ENCODE assay signal across 8 cellular contexts in the genomic region with DNA sequence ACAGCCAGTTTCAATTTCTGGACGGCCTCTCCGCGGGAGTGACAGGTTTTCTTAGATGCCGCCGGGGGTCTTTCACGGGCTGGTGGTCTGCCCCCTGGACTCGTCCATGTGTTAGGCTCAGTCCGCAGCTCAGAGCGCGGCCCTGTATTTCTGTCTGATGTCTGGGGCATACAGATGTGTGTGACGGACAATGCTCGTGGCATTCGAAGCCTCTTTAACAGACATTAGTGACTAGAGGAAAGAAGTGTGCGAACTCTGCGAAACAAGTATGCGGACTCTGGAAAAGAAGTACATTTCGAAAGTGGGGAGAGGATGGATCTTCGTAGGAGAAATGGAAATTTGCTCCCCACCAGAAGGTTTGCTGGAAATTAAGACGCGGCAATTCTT. TPM values are rescaled to one million over a fixed set of nuclear protein-coding genes. Genes with fewer than 3 reads are reported as not detected.
A peak's percentile ranks its signal among the peaks of the same experiment; 100 is the strongest.
DNase-seq lines count a peak whose midpoint lies in the region; ATAC-seq, FAIRE-seq and TF ChIP-seq lines count a peak whose summit lies in the region.

No MANE protein-coding gene starts in this region.

- peaks cover 22% of the 10 kb centered on the region for H4K20me1 ChIP-seq in Loucy (ENCODE audit: insufficient read depth, low read length, poor library complexity, severe bottlenecking)

- ATAC-seq in HG02623 (IDR thresholded peaks at IDR 0.05; ENCODE audit: unreplicated experiment) = no peak
- no peak for ATAC-seq in GM18517 (IDR thresholded peaks at IDR 0.05; ENCODE audit: unreplicated experiment)

- DNase-seq in COR-L47 (lab: John Stamatoyannopoulos, UW) = peak; percentile 5
- no peak for DNase-seq in bronchial epithelial cell (ENCODE audit: low read depth)
- DNase-seq in stimulated activated CD4-positive, alpha-beta T cell treated with anti-CD3 and anti-CD28 coated beads, Interleukin-4, amount 100 ng/mL, for 24 hours = no peak

- H2AFZ ChIP-seq in Loucy (ENCODE audit: low read length) = peak overlapping the region; percentile 99

- TF ChIP-seq CTCF in Loucy (conservative IDR thresholded peaks at IDR 0.05; ENCODE audit: low read length) (no peak), bronchial epithelial cell (IDR thresholded peaks at IDR 0.05; ENCODE audit: insufficient read depth, low read length, severe bottlenecking) (no peak), liver (IDR thresholded peaks at IDR 0.05; ENCODE audit: low read depth, low read length, missing input control) (no peak)

- peak overlapping the region; percentile 86 for H3K4me2 ChIP-seq in Loucy (ENCODE audit: low read depth, low read length, poor library complexity, severe bottlenecking)

- no peak for TF ChIP-seq RAD21 in liver (IDR thresholded peaks at IDR 0.05)

- no peaks in the 10 kb centered on the region for H3K36me3 ChIP-seq in Loucy (ENCODE audit: insufficient read depth, low read length)
- no peaks in the 10 kb centered on the region for H3K36me3 ChIP-seq in bronchial epithelial cell (ENCODE audit: control insufficient read depth, insufficient read depth, low read length)
- peaks cover 0 to 2% (median 0%) of the 10 kb centered on the region in 4 donors for H3K36me3 ChIP-seq in liver (ENCODE audit: control insufficient read depth in 4 of 4, insufficient read depth in 3 of 4, low read depth in 1 of 4, low read length in 3 of 4)
- no peaks in the 10 kb centered on the region for H3K36me3 ChIP-seq in thymus (ENCODE audit: control insufficient read depth, insufficient read depth)

- peak overlapping the region; percentile 94 for H3K4me3 ChIP-seq in Loucy (ENCODE audit: low read length, poor library complexity, severe bottlenecking)
- H3K4me3 ChIP-seq in bronchial epithelial cell (ENCODE audit: low read depth, low read length) = peak overlapping the region; percentile 88
- H3K4me3 ChIP-seq in liver (ENCODE audit: low read depth in 1 of 3, low read length in 3 of 3) = peak overlapping the region; percentile 66 to 90 (median 82)
- peak overlapping the region; percentile 88 for H3K4me3 ChIP-seq in thymus (ENCODE audit: low read length)

- no peaks in the 10 kb centered on the region for H3F3A ChIP-seq in Loucy (ENCODE audit: low read depth)

- peak overlapping the region; percentile 75 for H3K9ac ChIP-seq in Loucy (ENCODE audit: low read depth, low read length, poor library complexity, severe bottlenecking)
- H3K9ac ChIP-seq in liver (ENCODE audit: low read depth in 1 of 2, low read length in 2 of 2) = peak overlapping the region; percentile 53 to 78

- no peak for FAIRE-seq in bronchial epithelial cell (lab: Jason Lieb, UNC)

- H3K9me3 ChIP-seq in Loucy (ENCODE audit: insufficient read depth, low read depth, low read length) (no peaks in the 10 kb centered on the region), liver (ENCODE audit: control insufficient read depth in 4 of 4, low read length in 3 of 4) (no peaks in the 10 kb centered on the region), thymus (ENCODE audit: control insufficient read depth) (no peaks in the 10 kb centered on the region)

- H3K4me1 ChIP-seq in Loucy (ENCODE audit: insufficient read depth, low read length, poor library complexity, severe bottlenecking) (peaks cover 10% of the 10 kb centered on the region), liver (ENCODE audit: control insufficient read depth in 4 of 4, insufficient read depth in 4 of 4, low read length in 3 of 4) (peaks cover 0 to 12% (median 8%) of the 10 kb centered on the region in 4 donors), thymus (ENCODE audit: control insufficient read depth, insufficient read depth, low read length) (peaks cover 4% of the 10 kb centered on the region)

- H3K79me2 ChIP-seq in Loucy (ENCODE audit: insufficient read depth, low read length) = peaks cover 34% of the 10 kb centered on the region

- H3K27me3 ChIP-seq in Loucy (ENCODE audit: insufficient read depth, low read length, poor library complexity, severe bottlenecking) (no peaks in the 10 kb centered on the region), bronchial epithelial cell (ENCODE audit: control insufficient read depth, insufficient read depth, low read length) (no peaks in the 10 kb centered on the region), liver (ENCODE audit: control insufficient read depth in 4 of 4, insufficient read depth in 4 of 4, low read length in 3 of 4) (no peaks in the 10 kb centered on the region), thymus (ENCODE audit: control insufficient read depth, insufficient read depth) (peaks cover 4% of the 10 kb centered on the region)

- H3K9me2 ChIP-seq in Loucy (replicated peaks; ENCODE audit: low read depth, low read length) = no peaks in the 10 kb centered on the region

- WGBS in liver = under 1% methylated on average over 20 of the region's 20 CpGs
- 1% methylated on average over 20 of the region's 20 CpGs for whole genome bisulfite sequencing in thymus

- H3K27ac ChIP-seq in liver (ENCODE audit: low read depth in 1 of 2, low read length in 2 of 2) (peak overlapping the region; percentile 61 to 77), thymus (ENCODE audit: low read depth) (no peak overlapping the region)

TF ChIP-seq in liver, 16 proteins besides CTCF, POLR2A, EP300 and RAD21:
- no peak for TF ChIP-seq SP1 (IDR thresholded peaks at IDR 0.05)
- TF ChIP-seq RXRA (IDR thresholded peaks at IDR 0.05) = no peak
- TF ChIP-seq, protein P1, sequence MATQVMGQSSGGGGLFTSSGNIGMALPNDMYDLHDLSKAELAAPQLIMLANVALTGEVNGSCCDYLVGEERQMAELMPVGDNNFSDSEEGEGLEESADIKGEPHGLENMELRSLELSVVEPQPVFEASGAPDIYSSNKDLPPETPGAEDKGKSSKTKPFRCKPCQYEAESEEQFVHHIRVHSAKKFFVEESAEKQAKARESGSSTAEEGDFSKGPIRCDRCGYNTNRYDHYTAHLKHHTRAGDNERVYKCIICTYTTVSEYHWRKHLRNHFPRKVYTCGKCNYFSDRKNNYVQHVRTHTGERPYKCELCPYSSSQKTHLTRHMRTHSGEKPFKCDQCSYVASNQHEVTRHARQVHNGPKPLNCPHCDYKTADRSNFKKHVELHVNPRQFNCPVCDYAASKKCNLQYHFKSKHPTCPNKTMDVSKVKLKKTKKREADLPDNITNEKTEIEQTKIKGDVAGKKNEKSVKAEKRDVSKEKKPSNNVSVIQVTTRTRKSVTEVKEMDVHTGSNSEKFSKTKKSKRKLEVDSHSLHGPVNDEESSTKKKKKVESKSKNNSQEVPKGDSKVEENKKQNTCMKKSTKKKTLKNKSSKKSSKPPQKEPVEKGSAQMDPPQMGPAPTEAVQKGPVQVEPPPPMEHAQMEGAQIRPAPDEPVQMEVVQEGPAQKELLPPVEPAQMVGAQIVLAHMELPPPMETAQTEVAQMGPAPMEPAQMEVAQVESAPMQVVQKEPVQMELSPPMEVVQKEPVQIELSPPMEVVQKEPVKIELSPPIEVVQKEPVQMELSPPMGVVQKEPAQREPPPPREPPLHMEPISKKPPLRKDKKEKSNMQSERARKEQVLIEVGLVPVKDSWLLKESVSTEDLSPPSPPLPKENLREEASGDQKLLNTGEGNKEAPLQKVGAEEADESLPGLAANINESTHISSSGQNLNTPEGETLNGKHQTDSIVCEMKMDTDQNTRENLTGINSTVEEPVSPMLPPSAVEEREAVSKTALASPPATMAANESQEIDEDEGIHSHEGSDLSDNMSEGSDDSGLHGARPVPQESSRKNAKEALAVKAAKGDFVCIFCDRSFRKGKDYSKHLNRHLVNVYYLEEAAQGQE (IDR thresholded peaks at IDR 0.05) = no peak
- TF ChIP-seq FOXA1 (IDR thresholded peaks at IDR 0.05) = no peak
- no peak for TF ChIP-seq NR2F2 (IDR thresholded peaks at IDR 0.05)
- TF ChIP-seq, protein P2, sequence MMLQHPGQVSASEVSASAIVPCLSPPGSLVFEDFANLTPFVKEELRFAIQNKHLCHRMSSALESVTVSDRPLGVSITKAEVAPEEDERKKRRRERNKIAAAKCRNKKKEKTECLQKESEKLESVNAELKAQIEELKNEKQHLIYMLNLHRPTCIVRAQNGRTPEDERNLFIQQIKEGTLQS (IDR thresholded peaks at IDR 0.05) = no peak
- no peak for TF ChIP-seq EGR1 (IDR thresholded peaks at IDR 0.05; ENCODE audit: low read depth in 2 of 2)
- no peak for TF ChIP-seq YY1 (IDR thresholded peaks at IDR 0.05)
- TF ChIP-seq HNF4G (IDR thresholded peaks at IDR 0.05) = no peak
- no peak for TF ChIP-seq HNF4A (conservative IDR thresholded peaks at IDR 0.05)

RNA-seq across cellular contexts. Expression of a gene that starts 0.8 kb away (rescaled TPM):
- total RNA-seq in bronchial epithelial cell (28.7 and 34.7 TPM in 2 replicates), liver (10 to 100 TPM; 27.7 to 33.9 TPM)
- polyA plus RNA-seq in liver (10 to 100 TPM; 15.2 to 15.8 TPM), thymus (24.1 TPM)
